ENCODE assay signal across 8 cellular contexts in genomic region chr2:161166538-161167409, GRCh38. TPM values are rescaled to one million over a fixed set of nuclear protein-coding genes. Genes with fewer than 3 reads are reported as not detected.
DNase-seq lines count a peak whose midpoint lies in the region; ATAC-seq and TF ChIP-seq lines count a peak whose summit lies in the region.

No MANE protein-coding gene starts in this region.

- H3K9me3 Mint-ChIP-seq in activated T-helper 1 cell treated with anti-CD3 and anti-CD28 coated beads, Interleukin-12 subunit alpha, Interleukin-12 subunit beta, Interleukin-2, Interleukin-4 antibody, amounts not matched to agents 30 ng/mL and 10 ng/mL and 1 ng/mL, durations not matched to agents 14 hours and 24 hours and 36 hours: peaks cover 7% of the 10 kb centered on the region

- H3K4me1 ChIP-seq in heart right ventricle: peaks cover 0 to 97% (median 46%) of the 10 kb centered on the region in 9 donors

- WGBS in heart right ventricle, 2 donors: 97 to 99% methylated on average over 6 of the region's 6 CpGs

- no peak overlapping the region for H3K4me3 ChIP-seq in heart right ventricle

- peak overlapping the region; percentile 75 for H3K4me3 Mint-ChIP-seq in activated T-helper 1 cell treated with anti-CD3 and anti-CD28 coated beads, Interleukin-12 subunit alpha, Interleukin-12 subunit beta, Interleukin-2, Interleukin-4 antibody, amounts not matched to agents 30 ng/mL and 10 ng/mL and 1 ng/mL, durations not matched to agents 14 hours and 24 hours and 36 hours

- H3K9me3 ChIP-seq in heart right ventricle: no peaks in the 10 kb centered on the region

- TF ChIP-seq CTCF in heart right ventricle (IDR thresholded peaks at IDR 0.05): no peak

- H3K27me3 Mint-ChIP-seq in activated T-helper 1 cell treated with anti-CD3 and anti-CD28 coated beads, Interleukin-12 subunit alpha, Interleukin-12 subunit beta, Interleukin-2, Interleukin-4 antibody, amounts not matched to agents 30 ng/mL and 10 ng/mL and 1 ng/mL, durations not matched to agents 14 hours and 24 hours and 36 hours (ENCODE audit: insufficient read depth): no peaks in the 10 kb centered on the region

- H3K27ac Mint-ChIP-seq in activated T-helper 1 cell treated with anti-CD3 and anti-CD28 coated beads, Interleukin-12 subunit alpha, Interleukin-12 subunit beta, Interleukin-2, Interleukin-4 antibody, amounts not matched to agents 30 ng/mL and 10 ng/mL and 1 ng/mL, durations not matched to agents 14 hours and 24 hours and 36 hours: peak overlapping the region; percentile 94

- peaks cover 0 to 23% (median 4%) of the 10 kb centered on the region in 9 donors for H3K36me3 ChIP-seq in heart right ventricle

- ATAC-seq in HG03520 (IDR thresholded peaks at IDR 0.05; ENCODE audit: unreplicated experiment) (peak; percentile 77), heart right ventricle (no peak)

- H3K27ac ChIP-seq in heart right ventricle: peak overlapping the region in 1 of 10 donors; percentile 76

- no peaks in the 10 kb centered on the region for H3K27me3 ChIP-seq in heart right ventricle

- H3K4me1 Mint-ChIP-seq in activated T-helper 1 cell treated with anti-CD3 and anti-CD28 coated beads, Interleukin-12 subunit alpha, Interleukin-12 subunit beta, Interleukin-2, Interleukin-4 antibody, amounts not matched to agents 30 ng/mL and 10 ng/mL and 1 ng/mL, durations not matched to agents 14 hours and 24 hours and 36 hours (ENCODE audit: low read depth): peaks cover 100% of the 10 kb centered on the region

- peak; percentile 26 for DNase-seq in activated gamma-delta T cell treated with Interleukin-2 at 50 U/mL for 16 hours
- DNase-seq in activated gamma-delta T cell (lab: John Stamatoyannopoulos, UW): no peak
- peak; percentile 74 for DNase-seq in activated T-helper 1 cell treated with anti-CD3 and anti-CD28 coated beads, Interleukin-12 subunit alpha, Interleukin-12 subunit beta, Interleukin-2, Interleukin-4 antibody, amounts not matched to agents 30 ng/mL and 10 ng/mL and 1 ng/mL, durations not matched to agents 14 hours and 24 hours and 36 hours (ENCODE audit: low spot score)
- peak; percentile 52 to 64 (median 63) for DNase-seq in stimulated activated CD4-positive, alpha-beta T cell treated with anti-CD3 and anti-CD28 coated beads, Interleukin-12 subunit alpha, Interleukin-12 subunit beta, amount 100 ng/mL, for 48 hours (ENCODE audit: low read depth in 2 of 3, low spot score in 1 of 3)
- no peak for DNase-seq in heart right ventricle
- no peak for DNase-seq in NCI-H748 treated with DMSO at 0.1 percent for 48 hours (lab: John Stamatoyannopoulos, UW)
- DNase-seq in globus pallidus (ENCODE audit: low spot score): no peak

- intact Hi-C loops in activated T-helper 1 cell treated with anti-CD3 and anti-CD28 coated beads, Interleukin-12 subunit alpha, Interleukin-12 subunit beta, Interleukin-2, Interleukin-4 antibody, amounts not matched to agents 30 ng/mL and 10 ng/mL and 1 ng/mL, durations not matched to agents 14 hours and 24 hours and 36 hours (cut with micrococcal nuclease): loop anchor here (1.0 to 10.0 kb wide), 10 partner anchors 12 to 942 kb away; partner anchors contain the start of gene DPP4
- intact Hi-C loops in heart right ventricle (cut with DNase I): no loop called here

- peaks cover 68% of the 10 kb centered on the region for H3K36me3 Mint-ChIP-seq in activated T-helper 1 cell treated with anti-CD3 and anti-CD28 coated beads, Interleukin-12 subunit alpha, Interleukin-12 subunit beta, Interleukin-2, Interleukin-4 antibody, amounts not matched to agents 30 ng/mL and 10 ng/mL and 1 ng/mL, durations not matched to agents 14 hours and 24 hours and 36 hours (ENCODE audit: low read depth)

RNA-seq across cellular contexts. Expression of gene TANK, which starts 6.5 kb away (rescaled TPM):
- 136 and 141 TPM in 2 replicates for total RNA-seq in activated T-helper 1 cell treated with anti-CD3 and anti-CD28 coated beads, Interleukin-12 subunit alpha, Interleukin-12 subunit beta, Interleukin-2, Interleukin-4 antibody, amounts not matched to agents 30 ng/mL and 10 ng/mL and 1 ng/mL, durations not matched to agents 14 hours and 24 hours and 36 hours
- 10 to 100 TPM; 25.0 to 39.7 (median 31.4) TPM for total RNA-seq in heart right ventricle
- polyA plus RNA-seq in heart right ventricle: 10 to 100 TPM; 20.4 to 24.3 TPM

Comparison
In these comparisons a context has a peak if more than half of its experiments do, and no peak if none do; other contexts are left out.
1. DNase-seq: peak in activated gamma-delta T cell treated with Interleukin-2 at 50 U/mL for 16 hours (single experiment), activated T-helper 1 cell treated with anti-CD3 and anti-CD28 coated beads, Interleukin-12 subunit alpha, Interleukin-12 subunit beta, Interleukin-2, Interleukin-4 antibody, amounts not matched to agents 30 ng/mL and 10 ng/mL and 1 ng/mL, durations not matched to agents 14 hours and 24 hours and 36 hours (single experiment) and stimulated activated CD4-positive, alpha-beta T cell treated with anti-CD3 and anti-CD28 coated beads, Interleukin-12 subunit alpha, Interleukin-12 subunit beta, amount 100 ng/mL, for 48 hours (3 of 3); none in activated gamma-delta T cell (single experiment), heart right ventricle (0 of 2), NCI-H748 treated with DMSO at 0.1 percent for 48 hours (single experiment) and globus pallidus (single experiment).